Comparison of ENCODE assay signal across 10 cellular contexts in the genomic region with DNA sequence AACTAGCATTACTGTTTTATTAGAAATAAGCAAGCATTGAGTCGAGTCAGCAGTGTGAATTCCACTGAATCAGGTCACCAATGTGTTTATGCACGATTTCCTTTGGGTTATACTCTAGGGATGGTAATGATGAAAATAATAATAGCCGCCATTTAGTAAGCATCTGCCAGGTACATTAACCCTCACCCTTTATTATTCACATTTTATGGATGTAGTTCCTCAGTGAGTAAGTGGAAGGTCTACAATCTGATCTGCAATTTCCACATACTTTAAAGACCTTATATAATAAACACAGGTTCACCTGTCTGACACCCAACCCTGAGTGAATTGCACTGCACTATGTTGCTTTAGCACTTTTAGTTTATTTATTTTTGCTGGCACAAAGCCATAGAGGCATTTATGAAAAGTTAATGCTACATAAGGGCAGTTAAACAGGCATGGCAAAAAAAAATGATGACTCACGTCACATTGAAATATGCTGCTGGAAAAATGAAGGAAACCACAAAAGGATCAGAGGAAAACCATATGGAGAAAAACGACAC.
A peak's percentile ranks its signal among the peaks of the same experiment; 100 is the strongest.
DNase-seq lines count a peak whose midpoint lies in the region; ATAC-seq and TF ChIP-seq lines count a peak whose summit lies in the region.
"Had no signal": no experiment of that assay in that cellular context is flagged by ENCODE, and none has a peak within 500 bp of the region (broad histone marks: within the 10 kb centered on the region; RNA-seq: fewer than 3 reads in every experiment).

No MANE protein-coding gene starts in this region.

- DNase-seq in NCI-H2107 treated with DMSO at 0.1 percent for 48 hours (lab: John Stamatoyannopoulos, UW; ENCODE audit: unreplicated experiment) (peak; percentile 34), NCI-H2107 (lab: John Stamatoyannopoulos, UW) (no peak), NCI-H226 (peak; percentile 44), epithelial cell of esophagus (ENCODE audit: low read depth) (peak; percentile 84), smooth muscle cell of the brain vasculature (ENCODE audit: low read depth, low spot score) (peak; percentile 32), tibial artery (no peak), NCI-H446 treated with DMSO at 0.1 percent for 48 hours (lab: John Stamatoyannopoulos, UW) (no peak)
- DNase-seq in stimulated activated naive B cell treated with anti-CD40 and anti-IgM and Interleukin-4, amounts not matched to agents 10 μg/mL and 1 μg/mL and 100 μg/mL, for 72 hours: no peak
- DNase-seq: 8988T; activated naive CD4-positive, alpha-beta T cell treated with Interleukin-2 at 50 U/mL for 16 hours had no signal

- TF ChIP-seq CTCF in epithelial cell of esophagus (IDR thresholded peaks at IDR 0.05; ENCODE audit: insufficient read depth, low read depth, low read length, missing control alignments): no peak
- TF ChIP-seq CTCF in tibial artery (IDR thresholded peaks at IDR 0.05): no peak

- no peaks in the 10 kb centered on the region for H3K27me3 Mint-ChIP-seq in stimulated activated naive B cell treated with anti-CD40 and anti-IgM and Interleukin-4, amounts not matched to agents 10 μg/mL and 1 μg/mL and 100 μg/mL, for 72 hours

- H3K27ac ChIP-seq in tibial artery: no peak overlapping the region

- H3K27me3 ChIP-seq in tibial artery: no peaks in the 10 kb centered on the region

- ATAC-seq in stimulated activated naive B cell treated with anti-CD40 and anti-IgM and Interleukin-4, amounts not matched to agents 10 μg/mL and 1 μg/mL and 100 μg/mL, for 72 hours (replicated peaks): no peak

- intact Hi-C loops in tibial artery (cut with DNase I; ENCODE audit: low total_unique reads): no loop called here

- H3K36me3 ChIP-seq in tibial artery: no peaks in the 10 kb centered on the region

- H3K27ac Mint-ChIP-seq in stimulated activated naive B cell treated with anti-CD40 and anti-IgM and Interleukin-4, amounts not matched to agents 10 μg/mL and 1 μg/mL and 100 μg/mL, for 72 hours: no peak overlapping the region

- peaks cover 0 to 15% (median 1%) of the 10 kb centered on the region in 4 donors for H3K4me1 ChIP-seq in tibial artery

- H3K4me1 Mint-ChIP-seq in stimulated activated naive B cell treated with anti-CD40 and anti-IgM and Interleukin-4, amounts not matched to agents 10 μg/mL and 1 μg/mL and 100 μg/mL, for 72 hours: no peaks in the 10 kb centered on the region

- no peaks in the 10 kb centered on the region for H3K9me3 ChIP-seq in tibial artery

- H3K9me3 Mint-ChIP-seq in stimulated activated naive B cell treated with anti-CD40 and anti-IgM and Interleukin-4, amounts not matched to agents 10 μg/mL and 1 μg/mL and 100 μg/mL, for 72 hours: peaks cover 0 to 6% of the 10 kb centered on the region in 2 donors

- no peak overlapping the region for H3K4me3 Mint-ChIP-seq in stimulated activated naive B cell treated with anti-CD40 and anti-IgM and Interleukin-4, amounts not matched to agents 10 μg/mL and 1 μg/mL and 100 μg/mL, for 72 hours

- H3K36me3 Mint-ChIP-seq in stimulated activated naive B cell treated with anti-CD40 and anti-IgM and Interleukin-4, amounts not matched to agents 10 μg/mL and 1 μg/mL and 100 μg/mL, for 72 hours: no peaks in the 10 kb centered on the region

- H3K4me3 ChIP-seq in epithelial cell of esophagus (ENCODE audit: low read length): no peak overlapping the region
- H3K4me3 ChIP-seq in tibial artery: no peak overlapping the region

Comparison
In these comparisons a context has a peak if more than half of its experiments do, and no peak if none do; other contexts are left out.
1. DNase-seq: peak in NCI-H2107 treated with DMSO at 0.1 percent for 48 hours (single experiment), NCI-H226 (single experiment), epithelial cell of esophagus (single experiment) and smooth muscle cell of the brain vasculature (single experiment); none in NCI-H2107 (single experiment), tibial artery (0 of 2), stimulated activated naive B cell treated with anti-CD40 and anti-IgM and Interleukin-4, amounts not matched to agents 10 μg/mL and 1 μg/mL and 100 μg/mL, for 72 hours (single experiment) and NCI-H446 treated with DMSO at 0.1 percent for 48 hours (single experiment).